ENCODE assay signal across 12 cellular contexts in the genomic region with DNA sequence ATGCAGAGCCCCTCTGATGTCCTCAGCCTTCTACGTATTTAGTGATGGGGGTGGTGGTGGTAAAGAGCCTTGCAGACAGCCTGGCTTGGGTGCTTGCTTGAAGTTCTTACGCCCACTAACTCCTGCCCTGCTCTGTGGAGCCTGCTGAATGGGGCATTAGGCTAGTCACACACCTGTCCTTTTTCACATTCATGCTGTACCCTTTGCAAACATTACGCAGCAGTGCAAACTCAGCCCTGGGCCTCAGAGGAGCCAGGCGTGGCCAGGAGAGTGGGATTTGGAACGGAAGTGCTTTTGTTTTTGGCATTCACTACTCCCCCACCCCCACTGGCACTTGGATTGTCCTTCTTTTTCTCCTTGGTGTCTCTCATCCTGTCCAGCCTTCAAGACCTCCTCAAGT. TPM values are rescaled to one million over a fixed set of nuclear protein-coding genes. Genes with fewer than 3 reads are reported as not detected.
DNase-seq lines count a peak whose midpoint lies in the region; ATAC-seq and TF ChIP-seq lines count a peak whose summit lies in the region.
"Had no signal": no experiment of that assay in that cellular context is flagged by ENCODE, and none has a peak within 500 bp of the region (broad histone marks: within the 10 kb centered on the region; RNA-seq: fewer than 3 reads in every experiment).

No MANE protein-coding gene starts in this region.

- no peak overlapping the region for H3K4me3 ChIP-seq in psoas muscle

- H3K27me3 ChIP-seq in psoas muscle (ENCODE audit: insufficient read depth in 3 of 3, low read length in 2 of 3), result no peaks in the 10 kb centered on the region

- peaks cover 100% of the 10 kb centered on the region for H3K4me1 ChIP-seq in psoas muscle

- intact Hi-C loops in cardiac septum (cut with DNase I) (no loop called here), psoas muscle (cut with DNase I) (no loop called here)

- 20 to 37% (median 29%) methylated on average over 5 of the region's 5 CpGs for WGBS in psoas muscle, 3 donors

- DNase-seq in DMS53 (lab: John Stamatoyannopoulos, UW) (peak; percentile 95), NCI-H345 treated with DMSO at 0.1 percent for 48 hours (lab: John Stamatoyannopoulos, UW; ENCODE audit: unreplicated experiment) (peak; percentile 58), cardiac septum (ENCODE audit: low spot score) (peak; percentile 75), psoas muscle (peak; percentile 50 to 79), NOMO-1 treated with dmso at 0.1 percent for 144 hours (lab: John Stamatoyannopoulos, UW; ENCODE audit: unreplicated experiment) (no peak)
- no peak for DNase-seq in stimulated activated CD4-positive, alpha-beta T cell treated with anti-CD3 and anti-CD28 coated beads, Interleukin-4, amount 100 ng/mL, for 24 hours
- DNase-seq: amniotic stem cell; EL; stimulated activated naive CD4-positive, alpha-beta T cell treated with Interleukin-2 at 50 U/mL for 16 hours; WERI-Rb-1 had no signal

- ATAC-seq in psoas muscle (peak; percentile 44 to 68 (median 65)), GM21381 (IDR thresholded peaks at IDR 0.05; ENCODE audit: unreplicated experiment) (no peak), GM18520 (IDR thresholded peaks at IDR 0.05; ENCODE audit: unreplicated experiment) (no peak)

- no peak for TF ChIP-seq CTCF in psoas muscle (IDR thresholded peaks at IDR 0.05)

- peak overlapping the region; percentile 99 for H3K27ac ChIP-seq in psoas muscle
- H3K27ac ChIP-seq: WERI-Rb-1 had no signal

- H3K9me3 ChIP-seq in psoas muscle, result no peaks in the 10 kb centered on the region

- H3K36me3 ChIP-seq in psoas muscle (ENCODE audit: insufficient read depth in 1 of 2, low read depth in 1 of 2), result peaks cover 0 to 9% of the 10 kb centered on the region in 2 donors
- H3K36me3 ChIP-seq: WERI-Rb-1 had no signal

RNA-seq across cellular contexts. Expression of gene ZBTB16, which starts 26.5 kb away (rescaled TPM):
- total RNA-seq in cardiac septum, result 25.4 TPM
- 100 to 1,000 TPM in 3 of 4 donors, 10 to 100 TPM in 1; 11.7 to 299 (median 183) TPM for total RNA-seq in psoas muscle
- polyA plus RNA-seq in psoas muscle, result 10 to 100 TPM; 12.0 to 89.8 (median 45.2) TPM

Comparison
In these comparisons a context has a peak if more than half of its experiments do, and no peak if none do; other contexts are left out.
1. DNase-seq: peak in DMS53 (single experiment), NCI-H345 treated with DMSO at 0.1 percent for 48 hours (single experiment), cardiac septum (single experiment) and psoas muscle (2 of 2); none in NOMO-1 treated with dmso at 0.1 percent for 144 hours (single experiment) and stimulated activated CD4-positive, alpha-beta T cell treated with anti-CD3 and anti-CD28 coated beads, Interleukin-4, amount 100 ng/mL, for 24 hours (single experiment).
2. ATAC-seq: peak in psoas muscle (4 of 4); none in GM21381 (single experiment) and GM18520 (single experiment).